In genomic region chr22:22348127-22348814, GRCh38 we compare ENCODE assay signal across 11 cellular contexts.
DNase-seq lines count a peak whose midpoint lies in the region; ATAC-seq, FAIRE-seq and TF ChIP-seq lines count a peak whose summit lies in the region.
"Had no signal": no experiment of that assay in that cellular context is flagged by ENCODE, and none has a peak within 500 bp of the region (broad histone marks: within the 10 kb centered on the region; RNA-seq: fewer than 3 reads in every experiment).

No MANE protein-coding gene starts in this region.

- no peaks in the 10 kb centered on the region for H4K20me1 ChIP-seq in H9 (ENCODE audit: control insufficient read depth, insufficient read depth, insufficient read length)
- peaks cover 38% of the 10 kb centered on the region for H4K20me1 ChIP-seq in K562 (replicated peaks; ENCODE audit: control insufficient read depth, insufficient read depth, low read length)

- H3K4me3 Mint-ChIP-seq in H9 = no peak overlapping the region; a peak in 1 of 5 replicates
- H3K4me3 Mint-ChIP-seq: naive B cell had no signal

- DNase-seq in DMS53 (lab: John Stamatoyannopoulos, UW) = peak; percentile 43
- peak; percentile 64 for DNase-seq in H9
- peak in 1 of 4 experiments; percentile 55 for DNase-seq in K562 (ENCODE audit: extremely low read depth in 1 of 4, low spot score in 3 of 4)
- DNase-seq in mucosa of descending colon = no peak
- DNase-seq in cortex of kidney (lab: John Stamatoyannopoulos, UW) = no peak
- no peak for DNase-seq in NCI-H2081 treated with DMSO at 0.1 percent for 48 hours (lab: John Stamatoyannopoulos, UW)
- no peak for DNase-seq in adrenal gland
- DNase-seq: activated CD8-positive, alpha-beta memory T cell treated with anti-CD3 and anti-CD28 coated beads, Interleukin-2, amount 50 U/mL, for 4 hours; naive B cell had no signal

- no peak overlapping the region for H3T11ph ChIP-seq in H9 (ENCODE audit: low read length)

- ATAC-seq in K562 = peak; percentile 73
- peak; percentile 46 for ATAC-seq in mucosa of descending colon
- ATAC-seq in GM21737 (IDR thresholded peaks at IDR 0.05; ENCODE audit: unreplicated experiment) = no peak

- TF ChIP-seq CTCF in H9 (conservative IDR thresholded peaks at IDR 0.05) (peak; percentile 49; the same call in 2 of the 3 replicates), K562 (IDR thresholded peaks at IDR 0.05 in 2 of 3, conservative IDR thresholded peaks at IDR 0.05 in 1 of 3; ENCODE audit: insufficient read depth in 2 of 3, low read depth in 1 of 3, low read length in 3 of 3) (peak in 2 of 3 experiments; percentile 68 to 75; a peak in 4 of 6 replicates), mucosa of descending colon (IDR thresholded peaks at IDR 0.05) (no peak), adrenal gland (IDR thresholded peaks at IDR 0.05) (no peak)

- H2BK12ac ChIP-seq in H9 (ENCODE audit: insufficient read length, low read depth, low read length) = no peak overlapping the region

- H3K27ac Mint-ChIP-seq in H9 = no peak overlapping the region

- H3K23ac ChIP-seq in H9 (ENCODE audit: insufficient read length, low read depth, low read length) = no peak overlapping the region

- no TSS peak for BruUV-seq in K562 (replicated peaks; lab: Mats Ljungman, UMichigan)

- TF ChIP-seq EP300 in K562 (IDR thresholded peaks at IDR 0.05; ENCODE audit: low read length) = no peak

- TF ChIP-seq POLR2A in K562 (conservative IDR thresholded peaks at IDR 0.05) (no peak), adrenal gland (IDR thresholded peaks at IDR 0.05) (no peak)

- no peak overlapping the region for H3K56ac ChIP-seq in H9 (ENCODE audit: insufficient read length, low read depth, low read length)

- H3K27ac ChIP-seq in H9 (ENCODE audit: insufficient read length, low read depth, low read length) (no peak overlapping the region), K562 (ENCODE audit: extremely low read depth, low read depth, low read length) (no peak overlapping the region), adrenal gland (no peak overlapping the region)

- CTCF ChIA-PET in K562 (lab: Yijun Ruan, JAX; ENCODE audit: low intra/inter-chr PET ratio) = interaction anchor here (0.8 to 0.9 kb wide), 2 partner anchors 23 to 147 kb away, joined by 3 to 4 read pairs; no protein-coding TSS in a partner anchor

- H2BK20ac ChIP-seq in H9 (ENCODE audit: low read depth, low read length, poor library complexity, severe bottlenecking) = no peak overlapping the region

- no CpG with 5 or more reads among the region's 5 CpGs for WGBS in H9 (ENCODE audit: extremely low coverage, insufficient read length, low lambda C conversion rate)
- 1% methylated on average over 5 of the region's 5 CpGs for WGBS in K562 (ENCODE audit: insufficient coverage, low coverage, missing lambda C conversion rate)
- WGBS in adrenal gland, 4 donors = 45 to 53% (median 50%) methylated on average over 5 of the region's 5 CpGs

- H3K9me3 ChIP-seq in H9 (ENCODE audit: control insufficient read depth, low read depth, low read length) = no peaks in the 10 kb centered on the region
- no peaks in the 10 kb centered on the region for H3K9me3 ChIP-seq in K562 (replicated peaks; ENCODE audit: control insufficient read depth, insufficient read depth, low read depth, low read length)
- H3K9me3 ChIP-seq in mucosa of descending colon = no peaks in the 10 kb centered on the region
- no peaks in the 10 kb centered on the region for H3K9me3 ChIP-seq in adrenal gland (replicated peaks in 1 of 3)

- no peak overlapping the region for H2BK15ac ChIP-seq in H9 (ENCODE audit: low read depth, low read length)

- no peaks in the 10 kb centered on the region for H3K79me1 ChIP-seq in H9 (ENCODE audit: insufficient read depth, low read depth, low read length, poor library complexity, severe bottlenecking)

- no peak overlapping the region for H3K4ac ChIP-seq in H9 (ENCODE audit: low read depth, low read length)

- H3K4me1 Mint-ChIP-seq in H9 = peaks cover 30 to 32% of the 10 kb centered on the region in 2 experiments

- peaks cover 3% of the 10 kb centered on the region; the same call in 1 of the 2 replicates for H3K4me1 ChIP-seq in H9 (ENCODE audit: insufficient read depth, low read length)
- H3K4me1 ChIP-seq in K562 (replicated peaks in 1 of 2; ENCODE audit: control insufficient read depth in 2 of 2, insufficient read depth in 2 of 2, low read length in 2 of 2) = no peaks in the 10 kb centered on the region
- peaks cover 3% of the 10 kb centered on the region for H3K4me1 ChIP-seq in mucosa of descending colon (ENCODE audit: low read depth)
- no peaks in the 10 kb centered on the region for H3K4me1 ChIP-seq in adrenal gland (replicated peaks in 1 of 2)

- H3K27me3 ChIP-seq in H9 (ENCODE audit: insufficient read depth, low read length) = peaks cover 78% of the 10 kb centered on the region
- H3K27me3 ChIP-seq in K562 (ENCODE audit: control insufficient read depth in 2 of 2, insufficient read depth in 2 of 2, low read length in 2 of 2) = peaks cover 22 to 34% of the 10 kb centered on the region in 2 experiments
- H3K27me3 ChIP-seq in adrenal gland = peaks cover 6% of the 10 kb centered on the region

- no peak overlapping the region for H4K5ac ChIP-seq in H9 (ENCODE audit: insufficient read length, low read depth, low read length)

- no peaks in the 10 kb centered on the region for H3K79me2 ChIP-seq in H9 (ENCODE audit: insufficient read depth, low read length)
- H3K79me2 ChIP-seq in K562 (ENCODE audit: control insufficient read depth, insufficient read depth, low read length) = no peaks in the 10 kb centered on the region

- no peaks in the 10 kb centered on the region; a peak in 1 of 5 replicates for H3K9me3 Mint-ChIP-seq in H9
- H3K9me3 Mint-ChIP-seq: naive B cell had no signal

- peaks cover 100% of the 10 kb centered on the region for H3K27me3 Mint-ChIP-seq in H9 (ENCODE audit: low read depth)
- H3K27me3 Mint-ChIP-seq: naive B cell had no signal

- no peak overlapping the region for H2BK5ac ChIP-seq in H9 (ENCODE audit: insufficient read length, low read length)

- H2BK120ac ChIP-seq in H9 (ENCODE audit: low read depth, low read length, poor library complexity, severe bottlenecking) = no peak overlapping the region

- H2AFZ ChIP-seq in H9 (ENCODE audit: low read length) = no peak overlapping the region
- H2AFZ ChIP-seq in K562 (ENCODE audit: low read depth, low read length) = no peak overlapping the region

- H3K4me3 ChIP-seq in K562 = no peak overlapping the region
- H3K4me3 ChIP-seq in mucosa of descending colon = no peak overlapping the region
- H3K4me3 ChIP-seq in adrenal gland = no peak overlapping the region

- in situ Hi-C loops in K562 (cut with MboI) = no loop called here

- H4K8ac ChIP-seq in H9 (replicated peaks; ENCODE audit: insufficient read length, low read depth, low read length) = no peak overlapping the region

- H3K9ac ChIP-seq in H9 (ENCODE audit: extremely low read depth, insufficient read length, low read length) (no peak overlapping the region), K562 (ENCODE audit: insufficient read depth in 1 of 2, low read depth in 2 of 2, low read length in 2 of 2) (no peak overlapping the region)

- no peak overlapping the region for H3K4me2 ChIP-seq in H9 (ENCODE audit: insufficient read depth, insufficient read length, low read length)
- H3K4me2 ChIP-seq in K562 (ENCODE audit: insufficient read depth, low read length) = no peak overlapping the region

- H3K14ac ChIP-seq in H9 (ENCODE audit: insufficient read depth, low read length) = no peak overlapping the region

- no peak for TF ChIP-seq RAD21 in K562 (CRISPR knock-in tag; conservative IDR thresholded peaks at IDR 0.05 in 1 of 2, IDR thresholded peaks at IDR 0.05 in 1 of 2)

- no peaks in the 10 kb centered on the region for H3K36me3 Mint-ChIP-seq in H9 (ENCODE audit: insufficient read depth in 1 of 3, low read depth in 3 of 3)
- H3K36me3 Mint-ChIP-seq: naive B cell had no signal

- no peaks in the 10 kb centered on the region for H3K23me2 ChIP-seq in H9 (ENCODE audit: insufficient read length, low read depth, low read length, poor library complexity, severe bottlenecking)

- H3K9me1 ChIP-seq in K562 (ENCODE audit: control insufficient read depth, insufficient read depth, low read length) = peaks cover 4% of the 10 kb centered on the region

- no peak overlapping the region for H3K18ac ChIP-seq in H9 (ENCODE audit: insufficient read length, low read depth, low read length)

- intact Hi-C loops in K562 (cut with micrococcal nuclease) = no loop called here
- intact Hi-C loops in mucosa of descending colon (cut with DNase I, micrococcal nuclease) = no loop called here
- intact Hi-C loops in adrenal gland (cut with DNase I) = no loop called here

- peak; percentile 23 for FAIRE-seq in K562 (lab: Jason Lieb, UNC)
- FAIRE-seq: endometrium had no signal

- POLR2A ChIA-PET in K562 (lab: Yijun Ruan, JAX) = interaction anchor here (0.6 to 3.1 kb wide), 15 partner anchors 8 to 403 kb away, joined by 3 to 14 read pairs (median 3); partner anchors contain the start of gene ZNF280A

- no peak overlapping the region for H2AK5ac ChIP-seq in H9 (ENCODE audit: insufficient read length, low read length)

- H3K36me3 ChIP-seq in K562 (ENCODE audit: control insufficient read depth, insufficient read depth, low read length) (no peaks in the 10 kb centered on the region), mucosa of descending colon (ENCODE audit: low read depth) (no peaks in the 10 kb centered on the region), adrenal gland (replicated peaks in 1 of 2) (no peaks in the 10 kb centered on the region)

- no peak overlapping the region for H4K91ac ChIP-seq in H9 (ENCODE audit: insufficient read length, low read depth, low read length)

TF ChIP-seq in K562, 482 proteins besides CTCF, POLR2A, EP300 and RAD21 (continues in another document):
- TF ChIP-seq CBFA2T2 (conservative IDR thresholded peaks at IDR 0.05) = no peak
- 0 out of 2 replicates have a peak, but pooled peaks have one; percentile 8 for TF ChIP-seq ZNF232 (CRISPR knock-in tag; IDR thresholded peaks at IDR 0.05)
- 0 out of 2 replicates have a peak, but pooled peaks have one; percentile 26 for TF ChIP-seq E2F1 (CRISPR knock-in tag; IDR thresholded peaks at IDR 0.05)
- no peak for TF ChIP-seq ZNF12 (CRISPR knock-in tag; IDR thresholded peaks at IDR 0.05)
- TF ChIP-seq KDM1A (IDR thresholded peaks at IDR 0.05) = no peak
- TF ChIP-seq SRSF3 (IDR thresholded peaks at IDR 0.05; ENCODE audit: insufficient read depth, low read length) = no peak
- TF ChIP-seq GTF2F1 (IDR thresholded peaks at IDR 0.05; ENCODE audit: low read depth, low read length) = no peak

Comparison
In these comparisons a context has a peak if more than half of its experiments do, and no peak if none do; other contexts are left out.
1. DNase-seq: peak in DMS53 (single experiment) and H9 (single experiment); none in mucosa of descending colon (0 of 3), cortex of kidney (single experiment), NCI-H2081 treated with DMSO at 0.1 percent for 48 hours (single experiment) and adrenal gland (0 of 7).
2. CTCF ChIP-seq: peak in H9 (single experiment) and K562 (2 of 3); none in mucosa of descending colon (single experiment) and adrenal gland (0 of 6).